ENCODE assay signal across 9 cellular contexts in the genomic region with DNA sequence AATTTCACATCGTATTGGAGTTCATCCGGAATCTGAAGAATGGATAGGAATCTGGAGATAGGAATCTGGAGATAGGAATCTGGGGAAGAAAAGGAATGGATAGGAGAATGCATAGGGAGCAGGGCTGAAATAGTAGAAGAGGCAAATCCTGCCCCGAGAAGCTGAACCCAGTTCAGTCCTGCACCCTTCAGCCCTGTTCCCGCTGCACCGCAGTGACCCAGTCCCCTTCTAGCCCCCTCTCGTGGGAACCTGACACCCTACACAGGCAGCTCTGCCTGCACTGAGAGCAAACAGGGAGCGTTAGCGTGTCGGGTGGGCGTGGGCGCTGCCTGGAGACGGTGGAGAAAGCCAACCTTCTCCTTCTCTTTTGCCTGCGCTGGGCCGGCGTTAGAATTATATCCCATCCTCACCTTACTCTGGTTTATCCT. TPM values are rescaled to one million over a fixed set of nuclear protein-coding genes. Genes with fewer than 3 reads are reported as not detected.
DNase-seq lines count a peak whose midpoint lies in the region; ATAC-seq and TF ChIP-seq lines count a peak whose summit lies in the region.
"Had no signal": no experiment of that assay in that cellular context is flagged by ENCODE, and none has a peak within 500 bp of the region (broad histone marks: within the 10 kb centered on the region; RNA-seq: fewer than 3 reads in every experiment).

No MANE protein-coding gene starts in this region.

- H3K27me3 Mint-ChIP-seq in activated T-cell treated with anti-CD3 and anti-CD28 coated beads, Interleukin-2, amount 50 U/mL, for 24 hours = peaks cover under 1% of the 10 kb centered on the region

- H3K9ac ChIP-seq in iPS-18a (ENCODE audit: low read length) = no peak overlapping the region
- H3K9ac ChIP-seq: BLaER1 had no signal

- H3K27ac ChIP-seq in iPS-18a (ENCODE audit: low read length) (no peak overlapping the region), thoracic aorta (no peak overlapping the region)
- H3K27ac ChIP-seq: BLaER1 had no signal

- no peak overlapping the region for H3K27ac Mint-ChIP-seq in activated T-cell treated with anti-CD3 and anti-CD28 coated beads, Interleukin-2, amount 50 U/mL, for 24 hours
- H3K27ac Mint-ChIP-seq: activated naive CD4-positive, alpha-beta T cell treated with anti-CD3 and anti-CD28 coated beads, Interleukin-2, amount 50 U/mL, for 72 hours had no signal

- peaks cover 6% of the 10 kb centered on the region for H3K4me1 Mint-ChIP-seq in activated T-cell treated with anti-CD3 and anti-CD28 coated beads, Interleukin-2, amount 50 U/mL, for 24 hours (ENCODE audit: low read depth)

- H3K27me3 ChIP-seq in iPS-18a (ENCODE audit: control insufficient read depth, insufficient read depth, low read length) (peaks cover 55% of the 10 kb centered on the region), thoracic aorta (replicated peaks; ENCODE audit: insufficient read depth) (no peaks in the 10 kb centered on the region)
- H3K27me3 ChIP-seq: BLaER1 had no signal

- H3K9me3 Mint-ChIP-seq in activated T-cell treated with anti-CD3 and anti-CD28 coated beads, Interleukin-2, amount 50 U/mL, for 24 hours = no peaks in the 10 kb centered on the region
- H3K9me3 Mint-ChIP-seq: activated naive CD4-positive, alpha-beta T cell treated with anti-CD3 and anti-CD28 coated beads, Interleukin-2, amount 50 U/mL, for 72 hours had no signal

- TF ChIP-seq CTCF in thoracic aorta (IDR thresholded peaks at IDR 0.05) = no peak

- no peaks in the 10 kb centered on the region for H3K36me3 Mint-ChIP-seq in activated T-cell treated with anti-CD3 and anti-CD28 coated beads, Interleukin-2, amount 50 U/mL, for 24 hours (ENCODE audit: low read depth)
- H3K36me3 Mint-ChIP-seq: activated naive CD4-positive, alpha-beta T cell treated with anti-CD3 and anti-CD28 coated beads, Interleukin-2, amount 50 U/mL, for 72 hours had no signal

- H3K9me3 ChIP-seq in iPS-18a (ENCODE audit: control insufficient read depth, low read depth, low read length) = no peaks in the 10 kb centered on the region
- no peaks in the 10 kb centered on the region for H3K9me3 ChIP-seq in thoracic aorta

- no peak for DNase-seq in activated T-cell treated with anti-CD3 and anti-CD28 coated beads, Interleukin-2, amount 50 U/mL, for 24 hours
- no peak for DNase-seq in activated T-cell treated with anti-CD3 and anti-CD28 coated beads, Interleukin-2, amount 50 U/mL, for 1 hour
- DNase-seq in thoracic aorta (ENCODE audit: low spot score) = no peak
- DNase-seq in NCI-H1048 (lab: John Stamatoyannopoulos, UW) = no peak
- no peak for DNase-seq in DMS79 (lab: John Stamatoyannopoulos, UW)

- peak overlapping the region; percentile 61 for H3K4me3 Mint-ChIP-seq in activated T-cell treated with anti-CD3 and anti-CD28 coated beads, Interleukin-2, amount 50 U/mL, for 24 hours

- H3K36me3 ChIP-seq in iPS-18a (ENCODE audit: control insufficient read depth, low read depth, low read length) = no peaks in the 10 kb centered on the region
- no peaks in the 10 kb centered on the region for H3K36me3 ChIP-seq in thoracic aorta
- H3K36me3 ChIP-seq: BLaER1 had no signal

- H3K4me1 ChIP-seq in iPS-18a (ENCODE audit: control insufficient read depth, low read depth, low read length) (peaks cover 12% of the 10 kb centered on the region), thoracic aorta (ENCODE audit: control insufficient read depth in 1 of 2, low read depth in 2 of 2) (peaks cover 3 to 16% of the 10 kb centered on the region in 2 donors)
- H3K4me1 ChIP-seq: BLaER1 had no signal

- peak overlapping the region; percentile 72 for H3K4me3 ChIP-seq in iPS-18a (ENCODE audit: low read length)
- H3K4me3 ChIP-seq in thoracic aorta = peak overlapping the region; percentile 65
- H3K4me3 ChIP-seq: BLaER1 had no signal

- no peak for ATAC-seq in thoracic aorta (ENCODE audit: insufficient number of reproducible peaks, low FRiP score, low read depth)

RNA-seq across cellular contexts. Expression of a gene that starts 1.1 kb away (rescaled TPM):
- not detected for total RNA-seq in thoracic aorta
- total RNA-seq: activated naive CD4-positive, alpha-beta T cell treated with anti-CD3 and anti-CD28 coated beads, Interleukin-2, amount 50 U/mL, for 72 hours; pulmonary artery endothelial cell had no signal

RNA-seq across cellular contexts. Expression of a gene that starts 19.7 kb away (rescaled TPM):
- total RNA-seq in thoracic aorta = not detected
- total RNA-seq: pulmonary artery endothelial cell had no signal

RNA-seq across cellular contexts. Expression of a gene that starts 24.1 kb away (rescaled TPM):
- 10 to 100 TPM; 53.4 to 63.2 TPM for total RNA-seq in thoracic aorta

RNA-seq across cellular contexts. Expression of a gene that starts 53.2 kb away (rescaled TPM):
- total RNA-seq in thoracic aorta = not detected
- total RNA-seq: activated naive CD4-positive, alpha-beta T cell treated with anti-CD3 and anti-CD28 coated beads, Interleukin-2, amount 50 U/mL, for 72 hours; pulmonary artery endothelial cell had no signal

RNA-seq across cellular contexts. Expression of a gene that starts 59.6 kb away (rescaled TPM):
- not detected for total RNA-seq in thoracic aorta
- total RNA-seq: activated naive CD4-positive, alpha-beta T cell treated with anti-CD3 and anti-CD28 coated beads, Interleukin-2, amount 50 U/mL, for 72 hours; pulmonary artery endothelial cell had no signal
